ENCODE assay signal across 15 cellular contexts in the genomic region with DNA sequence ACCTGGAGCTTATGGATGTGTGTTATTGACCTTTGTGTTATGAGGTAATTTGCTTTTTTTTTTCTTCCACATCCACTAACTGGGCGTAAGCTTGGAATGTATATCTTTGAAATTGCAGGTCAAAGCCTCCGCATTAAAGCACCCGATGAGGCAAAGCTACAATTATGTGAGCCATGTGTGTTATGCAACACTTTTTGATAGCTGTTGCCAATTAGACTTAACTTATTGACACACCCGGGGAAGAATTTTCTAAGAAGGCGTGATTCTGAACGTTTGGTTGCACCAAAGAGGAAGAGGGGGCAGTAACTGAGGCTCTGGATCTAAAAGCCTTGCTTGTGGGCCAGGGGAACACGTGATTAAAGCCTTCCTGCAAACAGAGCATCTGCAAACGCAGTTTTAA. TPM values are rescaled to one million over a fixed set of nuclear protein-coding genes. Genes with fewer than 3 reads are reported as not detected.
DNase-seq lines count a peak whose midpoint lies in the region; ATAC-seq, FAIRE-seq and TF ChIP-seq lines count a peak whose summit lies in the region.
"Had no signal": no experiment of that assay in that cellular context is flagged by ENCODE, and none has a peak within 500 bp of the region (broad histone marks: within the 10 kb centered on the region; RNA-seq: fewer than 3 reads in every experiment).

No MANE protein-coding gene starts in this region.

- no peak for TF ChIP-seq RAD21 in K562 (CRISPR knock-in tag; conservative IDR thresholded peaks at IDR 0.05 in 1 of 2, IDR thresholded peaks at IDR 0.05 in 1 of 2)

- DNase-seq in HuH-7 (ENCODE audit: low spot score) = peak; percentile 50
- no peak for DNase-seq in K562 (ENCODE audit: extremely low read depth in 1 of 4, low spot score in 3 of 4)
- DNase-seq in keratinocyte (ENCODE audit: low read depth, low spot score) = no peak
- DNase-seq in testis = no peak
- no peak for DNase-seq in NCI-H2171 treated with DMSO at 0.1 percent for 48 hours (lab: John Stamatoyannopoulos, UW)
- DNase-seq in COR-L47 (lab: John Stamatoyannopoulos, UW) = no peak
- DNase-seq: activated CD4-positive, alpha-beta memory T cell treated with anti-CD3 and anti-CD28 coated beads for 36 hours; effector memory CD4-positive, alpha-beta T cell; heart right ventricle; NCI-H1417 treated with DMSO at 0.1 percent for 48 hours; stimulated activated CD4-positive, alpha-beta T cell treated with anti-CD3 and anti-CD28 coated beads, Interleukin-12 subunit alpha, Interleukin-12 subunit beta, amount 100 ng/mL, for 4 hours had no signal

- CTCF ChIA-PET in K562 (lab: Yijun Ruan, JAX; ENCODE audit: low intra/inter-chr PET ratio) = no interaction called here

- no peaks in the 10 kb centered on the region for H3K36me3 ChIP-seq in K562 (ENCODE audit: control insufficient read depth, insufficient read depth, low read length)
- no peaks in the 10 kb centered on the region for H3K36me3 ChIP-seq in keratinocyte (ENCODE audit: control insufficient read depth in 2 of 2, extremely low read depth in 1 of 2, insufficient read depth in 2 of 2, low read length in 2 of 2)
- no peaks in the 10 kb centered on the region for H3K36me3 ChIP-seq in testis (ENCODE audit: low read depth, missing control alignments)
- H3K36me3 ChIP-seq: heart right ventricle, neutrophil had no signal

- POLR2A ChIA-PET in K562 (lab: Yijun Ruan, JAX) = interaction anchor here (0.6 kb wide), 1 partner anchor 14 kb away, joined by 3 read pairs; no protein-coding TSS in a partner anchor

- no peak for TF ChIP-seq POLR2A in K562 (conservative IDR thresholded peaks at IDR 0.05)
- TF ChIP-seq POLR2A in testis (IDR thresholded peaks at IDR 0.05) = no peak

- 0 out of 2 replicates have a peak overlapping the region, but pooled peaks have one; percentile 40 for H2AFZ ChIP-seq in K562 (ENCODE audit: low read depth, low read length)
- peak overlapping the region; percentile 27 for H2AFZ ChIP-seq in keratinocyte (ENCODE audit: control insufficient read depth, low read length)

- no peaks in the 10 kb centered on the region for H3K27me3 ChIP-seq in K562 (ENCODE audit: control insufficient read depth in 2 of 2, insufficient read depth in 2 of 2, low read length in 2 of 2)
- H3K27me3 ChIP-seq in keratinocyte (ENCODE audit: control insufficient read depth, extremely low read depth, insufficient read depth, low read length) = no peaks in the 10 kb centered on the region
- H3K27me3 ChIP-seq in testis = no peaks in the 10 kb centered on the region
- H3K27me3 ChIP-seq: heart right ventricle, neutrophil had no signal

- no peaks in the 10 kb centered on the region for H3K9me1 ChIP-seq in K562 (ENCODE audit: control insufficient read depth, insufficient read depth, low read length)
- H3K9me1 ChIP-seq in keratinocyte (ENCODE audit: control insufficient read depth, extremely low read depth, insufficient read depth, low read length) = no peaks in the 10 kb centered on the region

- no peak for TF ChIP-seq EP300 in K562 (IDR thresholded peaks at IDR 0.05; ENCODE audit: low read length)

- H3K79me2 ChIP-seq in K562 (ENCODE audit: control insufficient read depth, insufficient read depth, low read length) (no peaks in the 10 kb centered on the region), keratinocyte (ENCODE audit: control insufficient read depth, insufficient read depth, low read length) (peaks cover 16% of the 10 kb centered on the region)

- TF ChIP-seq CTCF in K562 (IDR thresholded peaks at IDR 0.05 in 2 of 3, conservative IDR thresholded peaks at IDR 0.05 in 1 of 3; ENCODE audit: insufficient read depth in 2 of 3, low read depth in 1 of 3, low read length in 3 of 3) = no peak
- no peak for TF ChIP-seq CTCF in keratinocyte (optimal IDR thresholded peaks at IDR 0.05 in 1 of 3, IDR thresholded peaks at IDR 0.05 in 1 of 3, conservative IDR thresholded peaks at IDR 0.05 in 1 of 3; ENCODE audit: extremely low read depth in 1 of 3, insufficient read depth in 2 of 3, low read length in 3 of 3)
- TF ChIP-seq CTCF in testis (IDR thresholded peaks at IDR 0.05) = no peak

- H3K4me1 ChIP-seq in K562 (replicated peaks in 1 of 2; ENCODE audit: control insufficient read depth in 2 of 2, insufficient read depth in 2 of 2, low read length in 2 of 2) (peaks cover 3 to 5% of the 10 kb centered on the region in 2 experiments; a peak in 1 of 5 replicates), keratinocyte (ENCODE audit: control insufficient read depth, extremely low read depth, insufficient read depth, low read length) (peaks cover 19% of the 10 kb centered on the region), testis (no peaks in the 10 kb centered on the region)

- H4K20me1 ChIP-seq in K562 (replicated peaks; ENCODE audit: control insufficient read depth, insufficient read depth, low read length) (no peaks in the 10 kb centered on the region), keratinocyte (ENCODE audit: control insufficient read depth, extremely low read depth, insufficient read depth, low read length) (no peaks in the 10 kb centered on the region)

- H3K4me3 ChIP-seq in K562 = no peak overlapping the region
- no peak overlapping the region for H3K4me3 ChIP-seq in keratinocyte (ENCODE audit: control insufficient read depth in 2 of 3, extremely low read depth in 1 of 3, insufficient read depth in 2 of 3, low read depth in 1 of 3, low read length in 3 of 3)
- peak overlapping the region; percentile 40 for H3K4me3 ChIP-seq in testis
- H3K4me3 ChIP-seq: heart right ventricle had no signal

- 55% methylated on average over 8 of the region's 8 CpGs for WGBS in K562 (ENCODE audit: insufficient coverage, low coverage, missing lambda C conversion rate)
- 65 to 67% methylated on average over 8 of the region's 8 CpGs for WGBS in testis, 2 donors

- intact Hi-C loops in K562 (cut with micrococcal nuclease) = no loop called here
- intact Hi-C loops in testis (cut with DNase I; ENCODE audit: low total_unique reads) = no loop called here

- dilution Hi-C loops in keratinocyte (cut with MboI; ENCODE audit: extremely low pct_ligation_motif_present, low sequenced_read_pairs) = no loop called here

- in situ Hi-C loops in K562 (cut with MboI) = no loop called here

- FAIRE-seq in K562 (lab: Jason Lieb, UNC) (no peak), keratinocyte (lab: Jason Lieb, UNC) (peak; percentile 79)

- H3K9me3 ChIP-seq in K562 (replicated peaks; ENCODE audit: control insufficient read depth, insufficient read depth, low read depth, low read length) (no peaks in the 10 kb centered on the region), keratinocyte (ENCODE audit: control insufficient read depth, low read depth, low read length) (no peaks in the 10 kb centered on the region), testis (no peaks in the 10 kb centered on the region)
- H3K9me3 ChIP-seq: heart right ventricle, neutrophil had no signal

- no TSS peak for BruUV-seq in K562 (replicated peaks; lab: Mats Ljungman, UMichigan)

- H3K9ac ChIP-seq in K562 (ENCODE audit: insufficient read depth in 1 of 2, low read depth in 2 of 2, low read length in 2 of 2) (no peak overlapping the region), keratinocyte (ENCODE audit: control insufficient read depth, extremely low read depth, insufficient read depth, low read length) (no peak overlapping the region)

- H3K27ac ChIP-seq in K562 (ENCODE audit: extremely low read depth, low read depth, low read length) (no peak overlapping the region), keratinocyte (ENCODE audit: control insufficient read depth, insufficient read depth, low read length) (no peak overlapping the region), testis (peak overlapping the region; percentile 20 to 53)
- H3K27ac ChIP-seq: heart right ventricle, neutrophil had no signal

- H3K4me2 ChIP-seq in K562 (ENCODE audit: insufficient read depth, low read length) (no peak overlapping the region), keratinocyte (ENCODE audit: control insufficient read depth, extremely low read depth, insufficient read depth, low read depth, low read length) (no peak overlapping the region)

- ATAC-seq in K562 (no peak), HG03432 (IDR thresholded peaks at IDR 0.05; ENCODE audit: unreplicated experiment) (no peak), GM21723 (IDR thresholded peaks at IDR 0.05; ENCODE audit: unreplicated experiment) (no peak)
- ATAC-seq: activated T-helper 17 cell treated with anti-CD3 and anti-CD28 coated beads, Interleukin-2, amount 50 U/mL, for 72 hours had no signal

RNA-seq across cellular contexts. Expression of a gene that starts 0.6 kb away (rescaled TPM):
- total RNA-seq in K562 (2011; cell fraction: chromatin; rRNA removed; ENCODE audit: low replicate concordance) = 0.39 and 0.44 TPM in 2 replicates
- total RNA-seq in K562 (2011; cell fraction: nucleolus; rRNA removed) = 0.53 TPM in 1 of 2 replicates, not detected in the other
- total RNA-seq in K562 (2011; cell fraction: nucleoplasm; rRNA removed) = 0.37 TPM in 1 of 2 replicates, not detected in the other
- total RNA-seq in K562 (2014; rRNA removed) = 0.65 TPM in 1 of 2 replicates, not detected in the other
- total RNA-seq in K562 (2014; rRNA removed; fragmentation: Illumina TruSeq; extraction: Trizol) = 0.73 and 1.0 TPM in 2 replicates
- total RNA-seq in K562 (2015; rRNA removed; fragmentation: Illumina TruSeq; extraction: Trizol) = 0.45 and 0.91 TPM in 2 replicates
- 0.31 and 0.62 TPM in 2 replicates for total RNA-seq in K562 (2021)
- polyA plus RNA-seq in K562 (2011; rRNA removed) = 0.10 and 0.28 TPM in 2 replicates
- not detected in 2 replicates for polyA plus RNA-seq in K562 (2011; cell fraction: cytosol; rRNA removed)
- not detected in 2 replicates for polyA plus RNA-seq in K562 (2011; cell fraction: nucleus; rRNA removed)
- polyA plus RNA-seq in K562 (2012) = 0.17 TPM in 1 of 2 replicates, not detected in the other
- 0.39 and 0.61 TPM in 2 replicates for polyA plus RNA-seq in K562 (2014; fragmentation: Illumina TruSeq; extraction: Trizol)
- polyA plus RNA-seq in K562 (2014; fragmentation: Nextera tagmentation; extraction: Ambion mirVana) = 1 to 10 TPM; 1.4 to 2.3 TPM
- 0.20 and 0.28 TPM in 2 replicates for polyA plus RNA-seq in K562 (2014; rRNA removed)
- not detected in 2 replicates for polyA minus RNA-seq in K562 (2011; rRNA and poly(A)+ RNA removed)
- not detected in 2 replicates for polyA minus RNA-seq in K562 (2011; cell fraction: cytosol; rRNA and poly(A)+ RNA removed)
- not detected in 2 replicates for polyA minus RNA-seq in K562 (2011; cell fraction: nucleus; rRNA and poly(A)+ RNA removed)
- polyA plus RNA-seq in keratinocyte = not detected in 3 replicates
- polyA plus RNA-seq in keratinocyte (2011; ENCODE audit: low read depth) = 0.47 TPM
- polyA plus RNA-seq in keratinocyte (2011; cell fraction: cytosol; rRNA removed) = not detected in 2 replicates
- not detected in 2 replicates for polyA plus RNA-seq in keratinocyte (2011; cell fraction: nucleus; rRNA removed)
- 1.4 TPM in 1 of 2 replicates, not detected in the other for polyA plus RNA-seq in keratinocyte (2012; ENCODE audit: low replicate concordance)
- polyA minus RNA-seq in keratinocyte = not detected in 3 replicates
- polyA minus RNA-seq in keratinocyte (2011; cell fraction: cytosol; rRNA and poly(A)+ RNA removed) = not detected
- not detected in 2 replicates for polyA minus RNA-seq in keratinocyte (2011; cell fraction: nucleus; rRNA and poly(A)+ RNA removed)
- 10 to 100 TPM in 1 of 2 donors, 1 to 10 TPM in 1; 6.3 to 11.6 TPM for total RNA-seq in testis
- 21.8 TPM for polyA plus RNA-seq in testis (ENCODE audit: insufficient read depth, low read depth, low replicate concordance)

RNA-seq across cellular contexts. Expression of a gene that starts 2.7 kb away (rescaled TPM):
- 1.2 and 1.8 TPM in 2 replicates for total RNA-seq in K562 (2011; cell fraction: chromatin; rRNA removed; ENCODE audit: low replicate concordance)
- not detected in 2 replicates for total RNA-seq in K562 (2011; cell fraction: nucleolus; rRNA removed)
- total RNA-seq in K562 (2011; cell fraction: nucleoplasm; rRNA removed) = 0.95 and 2.7 TPM in 2 replicates
- total RNA-seq in K562 (2014; rRNA removed) = 3.3 and 5.4 TPM in 2 replicates
- total RNA-seq in K562 (2014; rRNA removed; fragmentation: Illumina TruSeq; extraction: Trizol) = 7.9 and 9.0 TPM in 2 replicates
- total RNA-seq in K562 (2015; rRNA removed; fragmentation: Illumina TruSeq; extraction: Trizol) = 7.4 and 8.0 TPM in 2 replicates
- 3.5 and 6.0 TPM in 2 replicates for total RNA-seq in K562 (2021)
- 2.2 and 4.1 TPM in 2 replicates for polyA plus RNA-seq in K562 (2011; rRNA removed)
- polyA plus RNA-seq in K562 (2011; cell fraction: cytosol; rRNA removed) = 1.1 and 1.9 TPM in 2 replicates
- 0.62 and 1.1 TPM in 2 replicates for polyA plus RNA-seq in K562 (2011; cell fraction: nucleus; rRNA removed)
- 8.1 and 30.0 TPM in 2 replicates for polyA plus RNA-seq in K562 (2012)
- 10.0 TPM in 2 replicates for polyA plus RNA-seq in K562 (2014; fragmentation: Illumina TruSeq; extraction: Trizol)
- 1 to 10 TPM; 5.9 to 6.1 TPM for polyA plus RNA-seq in K562 (2014; fragmentation: Nextera tagmentation; extraction: Ambion mirVana)
- 7.4 and 8.9 TPM in 2 replicates for polyA plus RNA-seq in K562 (2014; rRNA removed)
- 1.2 and 1.6 TPM in 2 replicates for polyA minus RNA-seq in K562 (2011; rRNA and poly(A)+ RNA removed)
- not detected in 2 replicates for polyA minus RNA-seq in K562 (2011; cell fraction: cytosol; rRNA and poly(A)+ RNA removed)
- polyA minus RNA-seq in K562 (2011; cell fraction: nucleus; rRNA and poly(A)+ RNA removed) = 0.81 and 1.1 TPM in 2 replicates
- polyA plus RNA-seq in keratinocyte = 117 to 205 TPM (median 161 TPM) in 3 replicates
- 793 TPM for polyA plus RNA-seq in keratinocyte (2011; ENCODE audit: low read depth)
- polyA plus RNA-seq in keratinocyte (2011; cell fraction: cytosol; rRNA removed) = 162 and 291 TPM in 2 replicates
- polyA plus RNA-seq in keratinocyte (2011; cell fraction: nucleus; rRNA removed) = 146 and 197 TPM in 2 replicates
- 120 and 252 TPM in 2 replicates for polyA plus RNA-seq in keratinocyte (2012; ENCODE audit: low replicate concordance)
- 22.3 to 75.6 TPM (median 54.2 TPM) in 3 replicates for polyA minus RNA-seq in keratinocyte
- 69.1 TPM for polyA minus RNA-seq in keratinocyte (2011; cell fraction: cytosol; rRNA and poly(A)+ RNA removed)
- polyA minus RNA-seq in keratinocyte (2011; cell fraction: nucleus; rRNA and poly(A)+ RNA removed) = 35.8 and 62.9 TPM in 2 replicates
- 1 to 10 TPM; 4.7 to 7.9 TPM for total RNA-seq in testis
- polyA plus RNA-seq in testis (ENCODE audit: insufficient read depth, low read depth, low replicate concordance) = 7.4 TPM
- total RNA-seq: activated CD4-positive, alpha-beta memory T cell treated with anti-CD3 and anti-CD28 coated beads for 36 hours; activated T-helper 17 cell treated with anti-CD3 and anti-CD28 coated beads, Interleukin-2, amount 50 U/mL, for 72 hours had no signal

RNA-seq across cellular contexts. Expression of a gene that starts 8.8 kb away (rescaled TPM):
- 0.83 and 5.0 TPM in 2 replicates for total RNA-seq in K562 (2011; cell fraction: chromatin; rRNA removed; ENCODE audit: low replicate concordance)
- total RNA-seq in K562 (2011; cell fraction: nucleolus; rRNA removed) = 0.17 and 1.4 TPM in 2 replicates
- 1.4 and 3.3 TPM in 2 replicates for total RNA-seq in K562 (2011; cell fraction: nucleoplasm; rRNA removed)
- total RNA-seq in K562 (2014; rRNA removed) (0.69 TPM in 1 of 2 replicates, not detected in the other), K562 (2014; rRNA removed; fragmentation: Illumina TruSeq; extraction: Trizol) (0.54 and 1.0 TPM in 2 replicates), K562 (2015; rRNA removed; fragmentation: Illumina TruSeq; extraction: Trizol) (0.91 and 1.4 TPM in 2 replicates), K562 (2021) (0.42 and 0.60 TPM in 2 replicates), testis (10 to 100 TPM; 10.4 to 11.0 TPM)
- polyA plus RNA-seq in K562 (2011; rRNA removed) (0.52 and 0.58 TPM in 2 replicates), K562 (2014; fragmentation: Illumina TruSeq; extraction: Trizol) (0.31 and 0.61 TPM in 2 replicates), K562 (2014; fragmentation: Nextera tagmentation; extraction: Ambion mirVana) (under 1 TPM; 0.21 to 0.24 TPM), K562 (2014; rRNA removed) (0.64 and 0.90 TPM in 2 replicates), keratinocyte (0.37 to 0.51 TPM (median 0.40 TPM) in 3 replicates), testis (ENCODE audit: insufficient read depth, low read depth, low replicate concordance) (10.2 TPM)
- polyA plus RNA-seq in K562 (2011; cell fraction: cytosol; rRNA removed) = 0.09 and 0.15 TPM in 2 replicates
- 0.82 and 2.4 TPM in 2 replicates for polyA plus RNA-seq in K562 (2011; cell fraction: nucleus; rRNA removed)
- 0.18 and 1.1 TPM in 2 replicates for polyA plus RNA-seq in K562 (2012)
- 0.35 and 2.0 TPM in 2 replicates for polyA minus RNA-seq in K562 (2011; rRNA and poly(A)+ RNA removed)
- polyA minus RNA-seq in K562 (2011; cell fraction: cytosol; rRNA and poly(A)+ RNA removed) = not detected in 2 replicates
- 0.40 and 1.3 TPM in 2 replicates for polyA minus RNA-seq in K562 (2011; cell fraction: nucleus; rRNA and poly(A)+ RNA removed)
- 43.7 TPM for polyA plus RNA-seq in keratinocyte (2011; ENCODE audit: low read depth)
- polyA plus RNA-seq in keratinocyte (2011; cell fraction: cytosol; rRNA removed) = 0.22 TPM in 1 of 2 replicates, not detected in the other
- polyA plus RNA-seq in keratinocyte (2011; cell fraction: nucleus; rRNA removed) = 1.1 and 1.6 TPM in 2 replicates
- 0.45 and 22.2 TPM in 2 replicates for polyA plus RNA-seq in keratinocyte (2012; ENCODE audit: low replicate concordance)
- 0.10 to 0.42 TPM in 2 of 3 replicates, not detected in the other for polyA minus RNA-seq in keratinocyte
- polyA minus RNA-seq in keratinocyte (2011; cell fraction: cytosol; rRNA and poly(A)+ RNA removed) = not detected
- polyA minus RNA-seq in keratinocyte (2011; cell fraction: nucleus; rRNA and poly(A)+ RNA removed) = 0.95 and 1.1 TPM in 2 replicates

RNA-seq across cellular contexts. Expression of a gene that starts 59.7 kb away (rescaled TPM):
- total RNA-seq in K562 (2011; cell fraction: chromatin; rRNA removed; ENCODE audit: low replicate concordance) = 29.6 and 90.6 TPM in 2 replicates
- 18.8 and 24.5 TPM in 2 replicates for total RNA-seq in K562 (2011; cell fraction: nucleolus; rRNA removed)
- 44.4 and 73.2 TPM in 2 replicates for total RNA-seq in K562 (2011; cell fraction: nucleoplasm; rRNA removed)
- total RNA-seq in K562 (2014; rRNA removed) = 36.5 and 41.1 TPM in 2 replicates
- total RNA-seq in K562 (2014; rRNA removed; fragmentation: Illumina TruSeq; extraction: Trizol) = 40.3 and 43.0 TPM in 2 replicates
- 28.8 and 31.6 TPM in 2 replicates for total RNA-seq in K562 (2015; rRNA removed; fragmentation: Illumina TruSeq; extraction: Trizol)
- 31.9 and 38.2 TPM in 2 replicates for total RNA-seq in K562 (2021)
- polyA plus RNA-seq in K562 (2011; rRNA removed) = 30.3 and 42.1 TPM in 2 replicates
- 11.6 and 22.2 TPM in 2 replicates for polyA plus RNA-seq in K562 (2011; cell fraction: cytosol; rRNA removed)
- 27.5 and 32.6 TPM in 2 replicates for polyA plus RNA-seq in K562 (2011; cell fraction: nucleus; rRNA removed)
- polyA plus RNA-seq in K562 (2012) = 18.6 and 33.9 TPM in 2 replicates
- polyA plus RNA-seq in K562 (2014; fragmentation: Illumina TruSeq; extraction: Trizol) = 27.1 and 29.8 TPM in 2 replicates
- 10 to 100 TPM; 70.4 to 72.7 TPM for polyA plus RNA-seq in K562 (2014; fragmentation: Nextera tagmentation; extraction: Ambion mirVana)
- 51.9 and 58.9 TPM in 2 replicates for polyA plus RNA-seq in K562 (2014; rRNA removed)
- polyA minus RNA-seq in K562 (2011; rRNA and poly(A)+ RNA removed) = 19.8 and 26.8 TPM in 2 replicates
- 6.4 and 9.6 TPM in 2 replicates for polyA minus RNA-seq in K562 (2011; cell fraction: cytosol; rRNA and poly(A)+ RNA removed)
- polyA minus RNA-seq in K562 (2011; cell fraction: nucleus; rRNA and poly(A)+ RNA removed) = 14.0 and 19.3 TPM in 2 replicates
- polyA plus RNA-seq in keratinocyte = 37.8 to 72.5 TPM (median 43.7 TPM) in 3 replicates
- polyA plus RNA-seq in keratinocyte (2011; ENCODE audit: low read depth) = 54.8 TPM
- 48.4 and 83.3 TPM in 2 replicates for polyA plus RNA-seq in keratinocyte (2011; cell fraction: cytosol; rRNA removed)
- 38.9 and 54.4 TPM in 2 replicates for polyA plus RNA-seq in keratinocyte (2011; cell fraction: nucleus; rRNA removed)
- 46.8 and 69.3 TPM in 2 replicates for polyA plus RNA-seq in keratinocyte (2012; ENCODE audit: low replicate concordance)
- 3.3 to 22.5 TPM (median 10.1 TPM) in 3 replicates for polyA minus RNA-seq in keratinocyte
- 27.6 TPM for polyA minus RNA-seq in keratinocyte (2011; cell fraction: cytosol; rRNA and poly(A)+ RNA removed)
- 10.0 and 11.9 TPM in 2 replicates for polyA minus RNA-seq in keratinocyte (2011; cell fraction: nucleus; rRNA and poly(A)+ RNA removed)
- total RNA-seq in testis = 10 to 100 TPM; 30.1 to 33.9 TPM
- 28.0 TPM for polyA plus RNA-seq in testis (ENCODE audit: insufficient read depth, low read depth, low replicate concordance)

Comparison
In these comparisons a context has a peak if more than half of its experiments do, and no peak if none do; other contexts are left out.
1. H3K27ac ChIP-seq: peak in testis (2 of 2); none in K562 (single experiment) and keratinocyte (single experiment).
2. H3K4me3 ChIP-seq: peak in testis (2 of 2); none in K562 (single experiment) and keratinocyte (0 of 3).